In genomic region chr4:68359508-68359907, GRCh38 we compare ENCODE assay signal across 1 cellular context.
TF ChIP-seq lines count a peak whose summit lies in the region.

No MANE protein-coding gene starts in this region.

TF ChIP-seq in HepG2, 621 proteins besides CTCF, POLR2A, EP300 and RAD21 (continued from another document):
- TF ChIP-seq ZBTB43 (CRISPR knock-in tag; conservative IDR thresholded peaks at IDR 0.05) (no peak), BHLHE40 (IDR thresholded peaks at IDR 0.05; ENCODE audit: low read length) (no peak), ZNF33B (CRISPR knock-in tag; IDR thresholded peaks at IDR 0.05) (no peak), GTF3A (CRISPR knock-in tag; conservative IDR thresholded peaks at IDR 0.05) (no peak)
- TF ChIP-seq, protein P1, sequence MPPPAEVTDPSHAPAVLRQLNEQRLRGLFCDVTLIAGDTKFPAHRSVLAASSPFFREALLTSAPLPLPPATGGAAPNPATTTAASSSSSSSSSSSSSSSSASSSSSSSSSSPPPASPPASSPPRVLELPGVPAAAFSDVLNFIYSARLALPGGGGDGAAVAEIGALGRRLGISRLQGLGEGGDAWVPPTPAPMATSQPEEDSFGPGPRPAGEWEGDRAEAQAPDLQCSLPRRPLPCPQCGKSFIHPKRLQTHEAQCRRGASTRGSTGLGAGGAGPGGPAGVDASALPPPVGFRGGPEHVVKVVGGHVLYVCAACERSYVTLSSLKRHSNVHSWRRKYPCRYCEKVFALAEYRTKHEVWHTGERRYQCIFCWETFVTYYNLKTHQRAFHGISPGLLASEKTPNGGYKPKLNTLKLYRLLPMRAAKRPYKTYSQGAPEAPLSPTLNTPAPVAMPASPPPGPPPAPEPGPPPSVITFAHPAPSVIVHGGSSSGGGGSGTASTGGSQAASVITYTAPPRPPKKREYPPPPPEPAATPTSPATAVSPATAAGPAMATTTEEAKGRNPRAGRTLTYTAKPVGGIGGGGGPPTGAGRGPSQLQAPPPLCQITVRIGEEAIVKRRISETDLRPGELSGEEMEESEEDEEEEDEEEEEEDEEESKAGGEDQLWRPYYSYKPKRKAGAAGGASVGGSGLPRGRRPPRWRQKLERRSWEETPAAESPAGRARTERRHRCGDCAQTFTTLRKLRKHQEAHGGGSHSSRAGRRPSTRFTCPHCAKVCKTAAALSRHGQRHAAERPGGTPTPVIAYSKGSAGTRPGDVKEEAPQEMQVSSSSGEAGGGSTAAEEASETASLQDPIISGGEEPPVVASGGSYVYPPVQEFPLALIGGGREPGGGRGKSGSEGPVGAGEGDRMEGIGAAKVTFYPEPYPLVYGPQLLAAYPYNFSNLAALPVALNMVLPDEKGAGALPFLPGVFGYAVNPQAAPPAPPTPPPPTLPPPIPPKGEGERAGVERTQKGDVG (CRISPR knock-in tag; IDR thresholded peaks at IDR 0.05; ENCODE audit: borderline replicate concordance) = no peak
- TF ChIP-seq, protein P2, sequence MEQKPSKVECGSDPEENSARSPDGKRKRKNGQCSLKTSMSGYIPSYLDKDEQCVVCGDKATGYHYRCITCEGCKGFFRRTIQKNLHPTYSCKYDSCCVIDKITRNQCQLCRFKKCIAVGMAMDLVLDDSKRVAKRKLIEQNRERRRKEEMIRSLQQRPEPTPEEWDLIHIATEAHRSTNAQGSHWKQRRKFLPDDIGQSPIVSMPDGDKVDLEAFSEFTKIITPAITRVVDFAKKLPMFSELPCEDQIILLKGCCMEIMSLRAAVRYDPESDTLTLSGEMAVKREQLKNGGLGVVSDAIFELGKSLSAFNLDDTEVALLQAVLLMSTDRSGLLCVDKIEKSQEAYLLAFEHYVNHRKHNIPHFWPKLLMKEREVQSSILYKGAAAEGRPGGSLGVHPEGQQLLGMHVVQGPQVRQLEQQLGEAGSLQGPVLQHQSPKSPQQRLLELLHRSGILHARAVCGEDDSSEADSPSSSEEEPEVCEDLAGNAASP (CRISPR knock-in tag; IDR thresholded peaks at IDR 0.05; ENCODE audit: borderline replicate concordance) = no peak
